13 cellular contexts compared by ENCODE assay signal in genomic region chr1:62433861-62434611, GRCh38. TPM values are rescaled to one million over a fixed set of nuclear protein-coding genes. Genes with fewer than 3 reads are reported as not detected.
DNase-seq lines count a peak whose midpoint lies in the region; ATAC-seq, FAIRE-seq and TF ChIP-seq lines count a peak whose summit lies in the region.
"Had no signal": no experiment of that assay in that cellular context is flagged by ENCODE, and none has a peak within 500 bp of the region (broad histone marks: within the 10 kb centered on the region; RNA-seq: fewer than 3 reads in every experiment).

No MANE protein-coding gene starts in this region.

- H3K79me2 ChIP-seq in HepG2 (ENCODE audit: insufficient read depth, low read length): peaks cover 22% of the 10 kb centered on the region

- TF ChIP-seq CTCF in HepG2 (CRISPR knock-in tag; IDR thresholded peaks at IDR 0.05) (peak; percentile 37), right lobe of liver (IDR thresholded peaks at IDR 0.05) (no peak), endodermal cell (conservative IDR thresholded peaks at IDR 0.05) (peak; percentile 23), type B pancreatic cell (conservative IDR thresholded peaks at IDR 0.05) (peak; percentile 42), kidney (IDR thresholded peaks at IDR 0.05; ENCODE audit: borderline replicate concordance, extremely low read depth, insufficient read depth) (no peak), upper lobe of right lung (IDR thresholded peaks at IDR 0.05) (no peak)

- H3K4me1 ChIP-seq in HepG2 (ENCODE audit: insufficient read depth, low read length) (peaks cover 18% of the 10 kb centered on the region), right lobe of liver (peaks cover 0 to 13% (median 4%) of the 10 kb centered on the region in 4 donors), endodermal cell (ENCODE audit: control insufficient read depth, insufficient read depth, low read length) (no peaks in the 10 kb centered on the region), kidney (ENCODE audit: control insufficient read depth in 1 of 2, insufficient read depth in 1 of 2, low read depth in 1 of 2, low read length in 2 of 2) (peaks cover 8% of the 10 kb centered on the region in 2 donors), upper lobe of right lung (peaks cover 18% of the 10 kb centered on the region)
- H3K4me1 ChIP-seq: parathyroid adenoma had no signal

- no peak for TF ChIP-seq EP300 in HepG2 (IDR thresholded peaks at IDR 0.05; ENCODE audit: low read depth in 2 of 2, low read length in 2 of 2)
- TF ChIP-seq EP300 in HepG2 (CRISPR knock-in tag; IDR thresholded peaks at IDR 0.05; ENCODE audit: borderline replicate concordance): no peak

- WGBS in HepG2 (ENCODE audit: low lambda C conversion rate): 93% methylated on average over 8 of the region's 10 CpGs
- 72% methylated on average over 8 of the region's 10 CpGs for WGBS in right lobe of liver (ENCODE audit: insufficient coverage, low coverage, low lambda C conversion rate, missing lambda C conversion rate)
- 95 to 100% methylated on average over 5 to 10 of the region's 10 CpGs for WGBS in endodermal cell (ENCODE audit: insufficient coverage in 1 of 2, insufficient read length in 1 of 2), 2 experiments

- FAIRE-seq in HepG2 (lab: Jason Lieb, UNC) (peak; percentile 21), kidney (lab: Jason Lieb, UNC) (no peak)

- in situ Hi-C loops in HepG2 (cut with HindIII; ENCODE audit: extremely low pct_ligation_motif_present, low pct_unique_long_range_greater_than_20kb): no loop called here

- no peak for ATAC-seq in HepG2
- no peak for ATAC-seq in right lobe of liver
- no peak for ATAC-seq in upper lobe of right lung

- POLR2A ChIA-PET in HepG2 (lab: Yijun Ruan, JAX): interaction anchor here (2.9 kb wide), 1 partner anchor 9 kb away, joined by 97 read pairs; no protein-coding TSS in a partner anchor

- no peak overlapping the region for H2AFZ ChIP-seq in HepG2 (ENCODE audit: low read length)
- H2AFZ ChIP-seq: parathyroid adenoma had no signal

- no peaks in the 10 kb centered on the region for H3K9me3 ChIP-seq in HepG2 (ENCODE audit: low read length)
- H3K9me3 ChIP-seq in right lobe of liver: no peaks in the 10 kb centered on the region
- no peaks in the 10 kb centered on the region for H3K9me3 ChIP-seq in endodermal cell (ENCODE audit: control insufficient read depth, low read length)
- no peaks in the 10 kb centered on the region for H3K9me3 ChIP-seq in kidney (ENCODE audit: control insufficient read depth in 1 of 2, low read length in 2 of 2)
- H3K9me3 ChIP-seq in upper lobe of right lung: no peaks in the 10 kb centered on the region
- H3K9me3 ChIP-seq: thyroid gland had no signal

- H3K4me1 Mint-ChIP-seq in endodermal cell (peaks cover 8% of the 10 kb centered on the region), type B pancreatic cell (ENCODE audit: unreplicated experiment) (peaks cover 12% of the 10 kb centered on the region)

- H3K27me3 Mint-ChIP-seq in endodermal cell (ENCODE audit: insufficient read depth): peaks cover 8% of the 10 kb centered on the region
- no peaks in the 10 kb centered on the region for H3K27me3 Mint-ChIP-seq in type B pancreatic cell

- peaks cover 11% of the 10 kb centered on the region for H4K20me1 ChIP-seq in HepG2 (ENCODE audit: insufficient read depth, low read length)

- DNase-seq in HepG2 (ENCODE audit: low spot score) (no peak), right lobe of liver (no peak), NCI-H82 treated with DMSO at 0.1 percent for 48 hours (lab: John Stamatoyannopoulos, UW; ENCODE audit: unreplicated experiment) (peak; percentile 11), endodermal cell (no peak), type B pancreatic cell (ENCODE audit: extremely low spot score, unreplicated experiment) (no peak), kidney (no peak), GM19238 (ENCODE audit: insufficient read length, low spot score) (no peak), upper lobe of right lung (no peak)
- DNase-seq: Calu3, NCI-H69, thyroid gland had no signal

- H3K9ac ChIP-seq in HepG2 (ENCODE audit: insufficient read depth, low read depth, low read length): no peak overlapping the region
- H3K9ac ChIP-seq in endodermal cell (ENCODE audit: extremely low read depth, low read length, poor library complexity, severe bottlenecking): no peak overlapping the region
- H3K9ac ChIP-seq in kidney (ENCODE audit: low read length in 2 of 2): no peak overlapping the region
- H3K9ac ChIP-seq: parathyroid adenoma had no signal

- H3K9me3 Mint-ChIP-seq in endodermal cell (no peaks in the 10 kb centered on the region), type B pancreatic cell (peaks cover 6% of the 10 kb centered on the region)

- no peaks in the 10 kb centered on the region; a peak in 1 of 5 replicates for H3K27me3 ChIP-seq in HepG2 (ENCODE audit: control insufficient read depth in 1 of 2, insufficient read depth in 2 of 2, low read length in 2 of 2)
- no peaks in the 10 kb centered on the region for H3K27me3 ChIP-seq in right lobe of liver
- H3K27me3 ChIP-seq in endodermal cell (ENCODE audit: control insufficient read depth, insufficient read depth, low read length, poor library complexity, severe bottlenecking): no peaks in the 10 kb centered on the region
- H3K27me3 ChIP-seq in upper lobe of right lung: no peaks in the 10 kb centered on the region
- H3K27me3 ChIP-seq: thyroid gland had no signal

- CTCF ChIA-PET in HepG2 (lab: Yijun Ruan, JAX; ENCODE audit: low intra/inter-chr PET ratio, low total read pairs): no interaction called here

- no peak overlapping the region for H3K27ac Mint-ChIP-seq in endodermal cell
- H3K27ac Mint-ChIP-seq in type B pancreatic cell: peak overlapping the region; percentile 69

- no peak overlapping the region for H3K4me3 ChIP-seq in HepG2 (replicated peaks in 1 of 3; ENCODE audit: insufficient read depth in 1 of 3, low read depth in 2 of 3, low read length in 3 of 3)
- no peak overlapping the region for H3K4me3 ChIP-seq in right lobe of liver
- no peak overlapping the region for H3K4me3 ChIP-seq in endodermal cell (ENCODE audit: low read length)
- H3K4me3 ChIP-seq in kidney (ENCODE audit: low read length in 2 of 2): no peak overlapping the region
- no peak overlapping the region for H3K4me3 ChIP-seq in upper lobe of right lung
- H3K4me3 ChIP-seq: thyroid gland had no signal

- H3K36me3 ChIP-seq in HepG2 (replicated peaks in 1 of 2; ENCODE audit: control insufficient read depth in 1 of 2, insufficient read depth in 2 of 2, low read length in 2 of 2) (no peaks in the 10 kb centered on the region), right lobe of liver (no peaks in the 10 kb centered on the region), endodermal cell (ENCODE audit: control insufficient read depth, insufficient read depth, low read length) (no peaks in the 10 kb centered on the region), kidney (ENCODE audit: control insufficient read depth in 1 of 2, insufficient read depth in 2 of 2, low read length in 2 of 2) (no peaks in the 10 kb centered on the region), upper lobe of right lung (no peaks in the 10 kb centered on the region)
- H3K36me3 ChIP-seq: thyroid gland had no signal

- TF ChIP-seq RAD21 in HepG2 (CRISPR knock-in tag; IDR thresholded peaks at IDR 0.05): no peak

- no TSS peak for BruUV-seq in HepG2 (replicated peaks; lab: Mats Ljungman, UMichigan)

- H3K36me3 Mint-ChIP-seq in endodermal cell (ENCODE audit: low read depth) (no peaks in the 10 kb centered on the region), type B pancreatic cell (peaks cover 5% of the 10 kb centered on the region)

- H3K27ac ChIP-seq in HepG2 (ENCODE audit: extremely low read length, insufficient read depth, low read length) (no peak overlapping the region), right lobe of liver (no peak overlapping the region), endodermal cell (ENCODE audit: low read depth, low read length) (no peak overlapping the region), kidney (ENCODE audit: low read depth in 2 of 2, low read length in 2 of 2) (no peak overlapping the region), upper lobe of right lung (no peak overlapping the region)
- H3K27ac ChIP-seq: epithelial cell of prostate, parathyroid adenoma, thyroid gland had no signal

- H3K4me3 Mint-ChIP-seq in endodermal cell: peak overlapping the region; percentile 78
- H3K4me3 Mint-ChIP-seq in type B pancreatic cell: peak overlapping the region; percentile 70

- TF ChIP-seq POLR2A in HepG2 (IDR thresholded peaks at IDR 0.05; ENCODE audit: insufficient read depth in 1 of 2, low read depth in 2 of 2, low read length in 2 of 2) (no peak), right lobe of liver (IDR thresholded peaks at IDR 0.05) (no peak)

- H3K4me2 ChIP-seq in HepG2 (ENCODE audit: low read depth, low read length): no peak overlapping the region

- intact Hi-C loops in HepG2 (cut with micrococcal nuclease; ENCODE audit: unreplicated experiment) (no loop called here), right lobe of liver (cut with DNase I) (no loop called here), kidney (cut with DNase I) (no loop called here), upper lobe of right lung (cut with DNase I) (no loop called here)

RNA-seq across cellular contexts. Expression of gene USP1, which starts 2.8 kb away (rescaled TPM):
- total RNA-seq in HepG2 (2016; rRNA removed; fragmentation: Illumina TruSeq; extraction: Trizol) (64.6 and 91.7 TPM in 2 replicates), right lobe of liver (1 to 10 TPM; 4.9 to 8.4 (median 6.6) TPM), endodermal cell (10 to 100 TPM; 42.5 to 55.8 TPM), type B pancreatic cell (ENCODE audit: low replicate concordance) (30.4 and 44.2 TPM in 2 replicates), kidney (27.1 TPM), upper lobe of right lung (23.8 TPM)
- total RNA-seq in HepG2 (2016; cell fraction: cytosol; rRNA removed; fragmentation: Illumina TruSeq; extraction: Trizol; ENCODE audit: low read depth): 14.4 and 16.9 TPM in 2 replicates
- total RNA-seq in HepG2 (2016; cell fraction: insoluble cytoplasmic fraction; rRNA removed; fragmentation: Illumina TruSeq; extraction: Trizol): 66.6 and 87.1 TPM in 2 replicates
- total RNA-seq in HepG2 (2016; cell fraction: membrane; rRNA removed; fragmentation: Illumina TruSeq; extraction: Trizol): 39.3 and 41.3 TPM in 2 replicates
- 45.6 and 46.4 TPM in 2 replicates for total RNA-seq in HepG2 (2016; cell fraction: nucleus; rRNA removed; fragmentation: Illumina TruSeq; extraction: Trizol)
- polyA plus RNA-seq in HepG2 (2011; rRNA removed) (5.8 and 9.0 TPM in 2 replicates), kidney (ENCODE audit: insufficient read depth, low read depth, low replicate concordance) (10.0 TPM)
- 3.6 and 5.1 TPM in 2 replicates for polyA plus RNA-seq in HepG2 (2011; cell fraction: cytosol; rRNA removed)
- polyA plus RNA-seq in HepG2 (2011; cell fraction: nucleus; rRNA removed): 4.0 and 4.1 TPM in 2 replicates
- polyA plus RNA-seq in HepG2 (2012): 21.2 and 27.7 TPM in 2 replicates
- polyA plus RNA-seq in HepG2 (2016; cell fraction: cytosol; fragmentation: Illumina TruSeq; extraction: Trizol; ENCODE audit: low read depth): 4.1 and 4.8 TPM in 2 replicates
- polyA plus RNA-seq in HepG2 (2016; cell fraction: insoluble cytoplasmic fraction; fragmentation: Illumina TruSeq; extraction: Trizol; ENCODE audit: low read depth): 73.4 and 75.3 TPM in 2 replicates
- 17.2 and 18.4 TPM in 2 replicates for polyA plus RNA-seq in HepG2 (2016; cell fraction: membrane; fragmentation: Illumina TruSeq; extraction: Trizol; ENCODE audit: low read depth)
- polyA plus RNA-seq in HepG2 (2016; cell fraction: nucleus; fragmentation: Illumina TruSeq; extraction: Trizol; ENCODE audit: insufficient read depth, low read depth): 51.3 and 52.0 TPM in 2 replicates
- 2.3 and 6.8 TPM in 2 replicates for polyA minus RNA-seq in HepG2 (2011; rRNA and poly(A)+ RNA removed; ENCODE audit: low replicate concordance)
- 11.4 and 14.2 TPM in 2 replicates for polyA minus RNA-seq in HepG2 (2011; cell fraction: cytosol; rRNA and poly(A)+ RNA removed)
- 13.3 and 14.3 TPM in 2 replicates for polyA minus RNA-seq in HepG2 (2011; cell fraction: nucleus; rRNA and poly(A)+ RNA removed)
- 56.7 TPM for polyA plus RNA-seq in endodermal cell (2013, experiment 1 of 2)
- polyA plus RNA-seq in endodermal cell (2013, experiment 2 of 2): 61.8 TPM

Comparison
In these comparisons a context has a peak if more than half of its experiments do, and no peak if none do; other contexts are left out.
1. CTCF ChIP-seq: peak in HepG2 (single experiment), endodermal cell (single experiment) and type B pancreatic cell (single experiment); none in right lobe of liver (0 of 4), kidney (single experiment) and upper lobe of right lung (single experiment).